Comparison of ENCODE assay signal across 8 cellular contexts in genomic region chr5:179801304-179802206, GRCh38. TPM values are rescaled to one million over a fixed set of nuclear protein-coding genes. Genes with fewer than 3 reads are reported as not detected.
DNase-seq lines count a peak whose midpoint lies in the region; ATAC-seq, FAIRE-seq and TF ChIP-seq lines count a peak whose summit lies in the region.

No MANE protein-coding gene starts in this region.

- intact Hi-C loops in left lung (cut with DNase I) = no loop called here

- peak; percentile 41 for ATAC-seq in HG02885 (IDR thresholded peaks at IDR 0.05; ENCODE audit: poor library complexity, unreplicated experiment)
- ATAC-seq in left lung = peak; percentile 45

- H3K27me3 Mint-ChIP-seq in T-helper 2 cell treated with Interferon-gamma antibody and Interleukin-4, amounts not matched to agents 5 μg/mL and 100 μg/mL, for 36 hours (ENCODE audit: low read depth) = no peaks in the 10 kb centered on the region

- no peaks in the 10 kb centered on the region for H3K9me3 Mint-ChIP-seq in T-helper 2 cell treated with Interferon-gamma antibody and Interleukin-4, amounts not matched to agents 5 μg/mL and 100 μg/mL, for 36 hours

- DNase-seq in DMS53 treated with DMSO at 0.1 percent for 48 hours (lab: John Stamatoyannopoulos, UW; ENCODE audit: unreplicated experiment) (peak; percentile 57), astrocyte of the spinal cord (ENCODE audit: low read depth, low spot score) (peak; percentile 42), left lung (peak; percentile 76 to 94), RCC 7860 (ENCODE audit: low spot score) (no peak), NCI-H1436 (lab: John Stamatoyannopoulos, UW) (no peak)
- peak; percentile 69 for DNase-seq in T-helper 2 cell treated with Interferon-gamma antibody and Interleukin-4, amounts not matched to agents 5 μg/mL and 100 μg/mL, for 36 hours (ENCODE audit: low spot score)
- DNase-seq in stimulated activated CD8-positive, alpha-beta memory T cell treated with anti-CD3 and anti-CD28 coated beads, Interleukin-15, amount 100 ng/mL, for 4 hours (ENCODE audit: low read depth in 2 of 2) = peak; percentile 63 to 64

- no peaks in the 10 kb centered on the region for H3K9me3 ChIP-seq in left lung

- in situ Hi-C loops in astrocyte of the spinal cord (cut with HindIII; ENCODE audit: low sequenced_read_pairs) = no loop called here

- H3K4me3 ChIP-seq in astrocyte of the spinal cord (ENCODE audit: low read depth, low read length) (no peak overlapping the region), left lung (no peak overlapping the region)

- peaks cover 25% of the 10 kb centered on the region for H3K4me1 Mint-ChIP-seq in T-helper 2 cell treated with Interferon-gamma antibody and Interleukin-4, amounts not matched to agents 5 μg/mL and 100 μg/mL, for 36 hours (ENCODE audit: low read depth)

- H3K36me3 ChIP-seq in left lung = peaks cover 0 to 47% of the 10 kb centered on the region in 2 donors

- no peak overlapping the region for H3K27ac ChIP-seq in left lung

- H3K27me3 ChIP-seq in left lung = no peaks in the 10 kb centered on the region

- H3K36me3 Mint-ChIP-seq in T-helper 2 cell treated with Interferon-gamma antibody and Interleukin-4, amounts not matched to agents 5 μg/mL and 100 μg/mL, for 36 hours (ENCODE audit: low read depth) = peaks cover 27% of the 10 kb centered on the region

- peaks cover 12 to 51% of the 10 kb centered on the region in 2 donors for H3K4me1 ChIP-seq in left lung

- TF ChIP-seq CTCF in astrocyte of the spinal cord (IDR thresholded peaks at IDR 0.05; ENCODE audit: low read depth, low read length) = peak; percentile 64
- peak; percentile 40 to 71 for TF ChIP-seq CTCF in left lung (IDR thresholded peaks at IDR 0.05)

- no peak overlapping the region for H3K4me3 Mint-ChIP-seq in T-helper 2 cell treated with Interferon-gamma antibody and Interleukin-4, amounts not matched to agents 5 μg/mL and 100 μg/mL, for 36 hours

- peak overlapping the region; percentile 53 for H3K27ac Mint-ChIP-seq in T-helper 2 cell treated with Interferon-gamma antibody and Interleukin-4, amounts not matched to agents 5 μg/mL and 100 μg/mL, for 36 hours

- FAIRE-seq in RCC 7860 (lab: Jason Lieb, UNC) = no peak

RNA-seq across cellular contexts. Expression of gene MGAT4B, which starts 5.1 kb away (rescaled TPM):
- total RNA-seq in left lung = 100 to 1,000 TPM; 142 to 191 TPM

RNA-seq across cellular contexts. Expression of gene LTC4S, which starts 7.8 kb away (rescaled TPM):
- 10 to 100 TPM; 16.4 to 19.6 TPM for total RNA-seq in left lung

RNA-seq across cellular contexts. Expression of gene SQSTM1, which starts 19.1 kb away (rescaled TPM):
- total RNA-seq in left lung = 100 to 1,000 TPM; 505 to 637 TPM

RNA-seq across cellular contexts. Expression of gene MRNIP, which starts 57.1 kb away (rescaled TPM):
- total RNA-seq in left lung = 10 to 100 TPM; 16.9 to 18.2 TPM

Comparison
In these comparisons a context has a peak if more than half of its experiments do, and no peak if none do; other contexts are left out.
1. DNase-seq: peak in DMS53 treated with DMSO at 0.1 percent for 48 hours (single experiment), T-helper 2 cell treated with Interferon-gamma antibody and Interleukin-4, amounts not matched to agents 5 μg/mL and 100 μg/mL, for 36 hours (single experiment), astrocyte of the spinal cord (single experiment), left lung (2 of 2) and stimulated activated CD8-positive, alpha-beta memory T cell treated with anti-CD3 and anti-CD28 coated beads, Interleukin-15, amount 100 ng/mL, for 4 hours (2 of 2); none in RCC 7860 (single experiment) and NCI-H1436 (single experiment).